Comparison of ENCODE assay signal across 10 cellular contexts in genomic region chr1:21539933-21540332, GRCh38. TPM values are rescaled to one million over a fixed set of nuclear protein-coding genes. Genes with fewer than 3 reads are reported as not detected.
A peak's percentile ranks its signal among the peaks of the same experiment; 100 is the strongest.
DNase-seq lines count a peak whose midpoint lies in the region; ATAC-seq, FAIRE-seq and TF ChIP-seq lines count a peak whose summit lies in the region.
"Had no signal": no experiment of that assay in that cellular context is flagged by ENCODE, and none has a peak within 500 bp of the region (broad histone marks: within the 10 kb centered on the region; RNA-seq: fewer than 3 reads in every experiment).

No MANE protein-coding gene starts in this region.

- H3K79me2 ChIP-seq in astrocyte (ENCODE audit: insufficient read depth, low read length): no peaks in the 10 kb centered on the region
- H3K79me2 ChIP-seq in keratinocyte (ENCODE audit: control insufficient read depth, insufficient read depth, low read length): no peaks in the 10 kb centered on the region

- H3K36me3 ChIP-seq in astrocyte (ENCODE audit: insufficient read depth, low read length) (no peaks in the 10 kb centered on the region), keratinocyte (ENCODE audit: control insufficient read depth in 2 of 2, extremely low read depth in 1 of 2, insufficient read depth in 2 of 2, low read length in 2 of 2) (no peaks in the 10 kb centered on the region)
- H3K36me3 ChIP-seq: gastroesophageal sphincter had no signal

- H3K4me3 ChIP-seq in AG10803 (ENCODE audit: low read length) (no peak overlapping the region), astrocyte (ENCODE audit: insufficient read depth, low read depth, low read length) (no peak overlapping the region), keratinocyte (ENCODE audit: control insufficient read depth in 2 of 3, extremely low read depth in 1 of 3, insufficient read depth in 2 of 3, low read depth in 1 of 3, low read length in 3 of 3) (no peak overlapping the region)
- H3K4me3 ChIP-seq: gastroesophageal sphincter had no signal

- dilution Hi-C loops in keratinocyte (cut with MboI; ENCODE audit: extremely low pct_ligation_motif_present, low sequenced_read_pairs): no loop called here

- no peak for ATAC-seq in HG03469 (IDR thresholded peaks at IDR 0.05; ENCODE audit: unreplicated experiment)
- ATAC-seq: activated T-helper 17 cell treated with anti-CD3 and anti-CD28 coated beads, Interleukin-2, amount 50 U/mL, for 72 hours; gastroesophageal sphincter had no signal

- CTCF ChIA-PET in HEK293T (lab: Yijun Ruan, JAX): no interaction called here

- TF ChIP-seq CTCF in AG10803 (conservative IDR thresholded peaks at IDR 0.05; ENCODE audit: low read length) (peak; percentile 37), astrocyte (IDR thresholded peaks at IDR 0.05; ENCODE audit: insufficient read depth, low read depth, low read length) (peak; percentile 2), keratinocyte (optimal IDR thresholded peaks at IDR 0.05 in 1 of 3, IDR thresholded peaks at IDR 0.05 in 1 of 3, conservative IDR thresholded peaks at IDR 0.05 in 1 of 3; ENCODE audit: extremely low read depth in 1 of 3, insufficient read depth in 2 of 3, low read length in 3 of 3) (peak; percentile 54 to 77 (median 60))

- H2AFZ ChIP-seq in astrocyte (ENCODE audit: low read depth, low read length): no peak overlapping the region
- no peak overlapping the region for H2AFZ ChIP-seq in keratinocyte (ENCODE audit: control insufficient read depth, low read length)

- peaks cover 3% of the 10 kb centered on the region for H4K20me1 ChIP-seq in astrocyte (ENCODE audit: insufficient read depth, low read length)
- no peaks in the 10 kb centered on the region for H4K20me1 ChIP-seq in keratinocyte (ENCODE audit: control insufficient read depth, extremely low read depth, insufficient read depth, low read length)

- H3K27me3 ChIP-seq in astrocyte (ENCODE audit: insufficient read depth, low read length) (peaks cover 16% of the 10 kb centered on the region), keratinocyte (ENCODE audit: control insufficient read depth, extremely low read depth, insufficient read depth, low read length) (peaks cover 17% of the 10 kb centered on the region)

- POLR2A ChIA-PET in HEK293T (lab: Yijun Ruan, JAX): no interaction called here

- H3K9ac ChIP-seq in astrocyte (ENCODE audit: low read length): no peak overlapping the region
- no peak overlapping the region for H3K9ac ChIP-seq in keratinocyte (ENCODE audit: control insufficient read depth, extremely low read depth, insufficient read depth, low read length)

- no peaks in the 10 kb centered on the region for H3K9me1 ChIP-seq in keratinocyte (ENCODE audit: control insufficient read depth, extremely low read depth, insufficient read depth, low read length)

- H3K27ac ChIP-seq in astrocyte (ENCODE audit: low read depth, low read length): no peak overlapping the region
- no peak overlapping the region for H3K27ac ChIP-seq in keratinocyte (ENCODE audit: control insufficient read depth, insufficient read depth, low read length)
- H3K27ac ChIP-seq: gastroesophageal sphincter had no signal

- H3K4me3 Mint-ChIP-seq in astrocyte (ENCODE audit: unreplicated experiment): no peak overlapping the region
- H3K4me3 Mint-ChIP-seq: activated T-helper 17 cell treated with anti-CD3 and anti-CD28 coated beads, Interleukin-2, amount 50 U/mL, for 72 hours had no signal

- DNase-seq in AG10803 (ENCODE audit: low read depth) (no peak), HEK293T (ENCODE audit: extremely low spot score) (peak; percentile 32), astrocyte (ENCODE audit: low read depth) (no peak), keratinocyte (ENCODE audit: low read depth, low spot score) (peak; percentile 4), NCI-H524 treated with DMSO at 0.1 percent for 48 hours (lab: John Stamatoyannopoulos, UW) (no peak), T-helper 1 cell (no peak)
- DNase-seq in effector CD8-positive, alpha-beta T cell (lab: John Stamatoyannopoulos, UW): no peak

- H3K36me3 Mint-ChIP-seq in astrocyte (ENCODE audit: low read depth, unreplicated experiment): no peaks in the 10 kb centered on the region

- H3K9me3 Mint-ChIP-seq in astrocyte (ENCODE audit: unreplicated experiment): no peaks in the 10 kb centered on the region
- H3K9me3 Mint-ChIP-seq: activated T-helper 17 cell treated with anti-CD3 and anti-CD28 coated beads, Interleukin-2, amount 50 U/mL, for 72 hours had no signal

- H3K4me1 Mint-ChIP-seq in astrocyte (ENCODE audit: low read depth, unreplicated experiment): peaks cover 3% of the 10 kb centered on the region
- H3K4me1 Mint-ChIP-seq: activated T-helper 17 cell treated with anti-CD3 and anti-CD28 coated beads, Interleukin-2, amount 50 U/mL, for 72 hours had no signal

- H3K9me3 ChIP-seq in astrocyte (ENCODE audit: insufficient read depth, low read depth, low read length): no peaks in the 10 kb centered on the region
- H3K9me3 ChIP-seq in keratinocyte (ENCODE audit: control insufficient read depth, low read depth, low read length): no peaks in the 10 kb centered on the region
- H3K9me3 ChIP-seq: gastroesophageal sphincter had no signal

- no peak for FAIRE-seq in astrocyte (lab: Jason Lieb, UNC)
- FAIRE-seq in keratinocyte (lab: Jason Lieb, UNC): peak; percentile 44

- no peak overlapping the region for H3K4me2 ChIP-seq in astrocyte (ENCODE audit: low read length)
- no peak overlapping the region for H3K4me2 ChIP-seq in keratinocyte (ENCODE audit: control insufficient read depth, extremely low read depth, insufficient read depth, low read depth, low read length)

- peaks cover 8% of the 10 kb centered on the region for H3K27me3 Mint-ChIP-seq in astrocyte (ENCODE audit: low read depth, unreplicated experiment)

- no peak overlapping the region for H3K27ac Mint-ChIP-seq in astrocyte (ENCODE audit: unreplicated experiment)
- H3K27ac Mint-ChIP-seq: activated T-helper 17 cell treated with anti-CD3 and anti-CD28 coated beads, Interleukin-2, amount 50 U/mL, for 72 hours had no signal

- peaks cover 20% of the 10 kb centered on the region for H3K4me1 ChIP-seq in astrocyte (ENCODE audit: insufficient read depth, low read length)
- no peaks in the 10 kb centered on the region for H3K4me1 ChIP-seq in keratinocyte (ENCODE audit: control insufficient read depth, extremely low read depth, insufficient read depth, low read length)

TF ChIP-seq in HEK293T, 16 proteins besides CTCF, POLR2A, EP300 and RAD21:
- TF ChIP-seq ARNT (IDR thresholded peaks at IDR 0.05) (no peak), SUZ12 (IDR thresholded peaks at IDR 0.05) (no peak), HDGF (IDR thresholded peaks at IDR 0.05; ENCODE audit: borderline replicate concordance) (no peak), ELF4 (IDR thresholded peaks at IDR 0.05) (no peak), TARDBP (IDR thresholded peaks at IDR 0.05) (no peak)

RNA-seq across cellular contexts. Expression of gene ALPL, which starts 30.7 kb away (rescaled TPM):
- total RNA-seq in astrocyte: 24.3 and 45.4 TPM in 2 replicates
- polyA plus RNA-seq in keratinocyte: not detected in 3 replicates
- polyA plus RNA-seq in keratinocyte (2011; ENCODE audit: low read depth): not detected
- polyA plus RNA-seq in keratinocyte (2011; cell fraction: cytosol; rRNA removed): 0.02 TPM in 1 of 2 replicates, not detected in the other
- polyA plus RNA-seq in keratinocyte (2011; cell fraction: nucleus; rRNA removed): not detected in 2 replicates
- not detected in 2 replicates for polyA plus RNA-seq in keratinocyte (2012; ENCODE audit: low replicate concordance)
- not detected in 3 replicates for polyA minus RNA-seq in keratinocyte
- polyA minus RNA-seq in keratinocyte (2011; cell fraction: cytosol; rRNA and poly(A)+ RNA removed): not detected
- not detected in 2 replicates for polyA minus RNA-seq in keratinocyte (2011; cell fraction: nucleus; rRNA and poly(A)+ RNA removed)
- total RNA-seq: activated T-helper 17 cell treated with anti-CD3 and anti-CD28 coated beads, Interleukin-2, amount 50 U/mL, for 72 hours had no signal

Comparison
In these comparisons a context has a peak if more than half of its experiments do, and no peak if none do; other contexts are left out.
1. DNase-seq: peak in HEK293T (single experiment) and keratinocyte (single experiment); none in AG10803 (single experiment), astrocyte (single experiment), effector CD8-positive, alpha-beta T cell (single experiment), NCI-H524 treated with DMSO at 0.1 percent for 48 hours (single experiment) and T-helper 1 cell (0 of 5).
2. CTCF ChIP-seq: peak in every context shown above with its lines; median percentile 60 in keratinocyte; 37 in AG10803; 2 in astrocyte.